ENCODE assay signal across 6 cellular contexts in genomic region chr2:74441111-74441689, GRCh38.
A peak's percentile ranks its signal among the peaks of the same experiment; 100 is the strongest.
DNase-seq lines count a peak whose midpoint lies in the region; ATAC-seq lines count a peak whose summit lies in the region.

No MANE protein-coding gene starts in this region.

- no peaks in the 10 kb centered on the region for H3K36me3 Mint-ChIP-seq in activated naive CD4-positive, alpha-beta T cell treated with anti-CD3 and anti-CD28 coated beads, Interleukin-2, amount 50 U/mL, for 24 hours

- H3K27ac ChIP-seq in iPS-20b (ENCODE audit: low read length), result peak overlapping the region; percentile 67

- peak overlapping the region; percentile 94 for H3K4me3 ChIP-seq in iPS-20b (ENCODE audit: low read length)

- H3K27me3 Mint-ChIP-seq in activated naive CD4-positive, alpha-beta T cell treated with anti-CD3 and anti-CD28 coated beads, Interleukin-2, amount 50 U/mL, for 24 hours, result peaks cover 18% of the 10 kb centered on the region

- H3K9me3 Mint-ChIP-seq in activated naive CD4-positive, alpha-beta T cell treated with anti-CD3 and anti-CD28 coated beads, Interleukin-2, amount 50 U/mL, for 24 hours, result no peaks in the 10 kb centered on the region

- H3K9ac ChIP-seq in iPS-20b (ENCODE audit: low read depth, low read length), result peak overlapping the region; percentile 92

- H3K4me3 Mint-ChIP-seq in activated naive CD4-positive, alpha-beta T cell treated with anti-CD3 and anti-CD28 coated beads, Interleukin-2, amount 50 U/mL, for 24 hours, result peak overlapping the region; percentile 46

- no peak overlapping the region for H3K27ac Mint-ChIP-seq in activated naive CD4-positive, alpha-beta T cell treated with anti-CD3 and anti-CD28 coated beads, Interleukin-2, amount 50 U/mL, for 24 hours

- H3K4me1 Mint-ChIP-seq in activated naive CD4-positive, alpha-beta T cell treated with anti-CD3 and anti-CD28 coated beads, Interleukin-2, amount 50 U/mL, for 24 hours, result peaks cover 8% of the 10 kb centered on the region

- peaks cover 24% of the 10 kb centered on the region; the same call in 1 of the 2 replicates for H3K27me3 ChIP-seq in iPS-20b (ENCODE audit: insufficient read depth, low read length)

- peaks cover 6% of the 10 kb centered on the region; the same call in 1 of the 2 replicates for H3K36me3 ChIP-seq in iPS-20b (ENCODE audit: insufficient read depth, low read depth, low read length)

- peaks cover 32% of the 10 kb centered on the region for H3K4me1 ChIP-seq in iPS-20b (ENCODE audit: insufficient read depth, low read length)

- H3K9me3 ChIP-seq in iPS-20b (ENCODE audit: insufficient read depth, low read depth, low read length), result no peaks in the 10 kb centered on the region

- DNase-seq in activated naive CD4-positive, alpha-beta T cell treated with Interleukin-2 at 50 U/mL for 16 hours, result no peak
- no peak for DNase-seq in stimulated activated CD4-positive, alpha-beta T cell treated with anti-CD3 and anti-CD28 coated beads, Interleukin-12 subunit alpha, Interleukin-12 subunit beta, amount 100 ng/mL, for 4 hours

- ATAC-seq in HG03571 (IDR thresholded peaks at IDR 0.05; ENCODE audit: unreplicated experiment), result no peak
- ATAC-seq in HG03280 (IDR thresholded peaks at IDR 0.05; ENCODE audit: unreplicated experiment), result no peak
